ENCODE assay signal across 16 cellular contexts in the genomic region with DNA sequence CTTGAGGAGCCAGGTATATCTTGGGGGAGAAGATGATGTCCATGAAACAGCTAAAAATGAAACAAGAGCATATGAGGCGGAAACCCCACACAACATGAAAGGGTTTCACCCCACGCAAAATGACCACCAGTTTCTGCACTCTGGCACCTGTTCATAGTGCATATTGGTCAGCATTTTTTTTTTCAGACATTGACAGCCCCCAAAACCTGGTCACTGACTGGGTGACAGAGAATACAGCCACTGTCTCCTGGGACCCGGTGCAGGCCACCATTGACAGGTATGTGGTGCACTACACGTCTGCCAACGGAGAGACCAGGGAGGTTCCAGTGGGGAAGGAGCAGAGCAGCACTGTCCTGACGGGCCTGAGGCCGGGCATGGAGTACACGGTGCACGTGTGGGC. TPM values are rescaled to one million over a fixed set of nuclear protein-coding genes. Genes with fewer than 3 reads are reported as not detected.
"Had no signal": no experiment of that assay in that cellular context is flagged by ENCODE, and none has a peak within 500 bp of the region (broad histone marks: within the 10 kb centered on the region; RNA-seq: fewer than 3 reads in every experiment).

No MANE protein-coding gene starts in this region.

- DNase-seq: activated CD4-positive, alpha-beta memory T cell treated with anti-CD3 and anti-CD28 coated beads, Interleukin-2, amount 10 ng/mL, durations not matched to agents 7 days and 5 days; activated CD4-positive, alpha-beta T cell treated with anti-CD3 and anti-CD28 coated beads for 36 hours; activated CD8-positive, alpha-beta memory T cell treated with anti-CD3 and anti-CD28 coated beads, Interleukin-2, amount 50 U/mL, for 4 hours; activated naive CD8-positive, alpha-beta T cell treated with anti-CD3 and anti-CD28 coated beads, Interleukin-2, amount 10 ng/mL, durations not matched to agents 7 days and 5 days; activated T-cell treated with anti-CD3 and anti-CD28 coated beads, Interleukin-2, amount 50 U/mL, for 72 hours; anterior cingulate cortex; hippocampal formation; kidney glomerular epithelial cell; naive B cell; tibial artery; uterus had no signal

- H3K9me3 ChIP-seq: uterus had no signal

- H3K27ac ChIP-seq: breast epithelium, tibial artery, uterus, VCaP had no signal

- H3K27me3 ChIP-seq: breast epithelium, tibial artery, uterus had no signal

- H3K4me3 ChIP-seq: breast epithelium, smooth muscle cell, tibial artery, uterus had no signal

- H3K36me3 ChIP-seq: breast epithelium, tibial artery, uterus had no signal

- H3K4me1 ChIP-seq: breast epithelium, tibial artery, uterus had no signal

- ATAC-seq: activated CD4-positive, alpha-beta T cell treated with anti-CD3 and anti-CD28 coated beads for 36 hours; activated T-cell treated with anti-CD3 and anti-CD28 coated beads, Interleukin-2, amount 50 U/mL, for 72 hours; esophagus mucosa; stimulated activated effector memory CD8-positive, alpha-beta T cell treated with anti-CD3 and anti-CD28 coated beads, Interleukin-12 subunit alpha, Interleukin-12 subunit beta, amount 100 ng/mL, for 72 hours had no signal

- H3K4me2 ChIP-seq: smooth muscle cell had no signal

RNA-seq across cellular contexts. Expression of a gene that starts 50.7 kb away (rescaled TPM):
- total RNA-seq: activated CD4-positive, alpha-beta memory T cell treated with anti-CD3 and anti-CD28 coated beads, Interleukin-2, amount 10 ng/mL, durations not matched to agents 7 days and 5 days; activated naive CD8-positive, alpha-beta T cell treated with anti-CD3 and anti-CD28 coated beads, Interleukin-2, amount 10 ng/mL, durations not matched to agents 7 days and 5 days; activated T-cell treated with anti-CD3 and anti-CD28 coated beads, Interleukin-2, amount 50 U/mL, for 72 hours; esophagus mucosa had no signal
